1 cellular context compared by ENCODE assay signal in genomic region chr2:42653908-42654445, GRCh38.
TF ChIP-seq lines count a peak whose summit lies in the region.

No MANE protein-coding gene starts in this region.

TF ChIP-seq in H1, 55 proteins besides CTCF, POLR2A, EP300 and RAD21:
- TF ChIP-seq NANOG (IDR thresholded peaks at IDR 0.05; ENCODE audit: insufficient read depth, low read depth, low read length, poor library complexity, severe bottlenecking) (peak; percentile 16), SP1 (IDR thresholded peaks at IDR 0.05; ENCODE audit: low read depth, low read length) (no peak), BCL11A (IDR thresholded peaks at IDR 0.05; ENCODE audit: low read depth in 2 of 2, low read length in 2 of 2) (no peak), POLR2AphosphoS5 (IDR thresholded peaks at IDR 0.05; ENCODE audit: low read depth, low read length) (0 out of 2 replicates have a peak, but pooled peaks have one; percentile 28), SP4 (IDR thresholded peaks at IDR 0.05; ENCODE audit: low read length) (no peak)
TF ChIP-seq in H1: peak in this region for 2.
